ENCODE assay signal across 13 cellular contexts in genomic region chr1:113742515-113742914, GRCh38. TPM values are rescaled to one million over a fixed set of nuclear protein-coding genes. Genes with fewer than 3 reads are reported as not detected.
DNase-seq lines count a peak whose midpoint lies in the region; ATAC-seq and TF ChIP-seq lines count a peak whose summit lies in the region.
"Had no signal": no experiment of that assay in that cellular context is flagged by ENCODE, and none has a peak within 500 bp of the region (broad histone marks: within the 10 kb centered on the region; RNA-seq: fewer than 3 reads in every experiment).

No MANE protein-coding gene starts in this region.

- TF ChIP-seq RAD21 in SK-N-SH (IDR thresholded peaks at IDR 0.05; ENCODE audit: low read length) = no peak

- TF ChIP-seq CTCF in DND-41 (IDR thresholded peaks at IDR 0.05; ENCODE audit: borderline replicate concordance, extremely low read depth, low read length, poor library complexity, severe bottlenecking) (no peak), fibroblast of villous mesenchyme (IDR thresholded peaks at IDR 0.05; ENCODE audit: insufficient read depth, low read depth, low read length) (no peak), SK-N-SH (IDR thresholded peaks at IDR 0.05) (no peak)

- H2BK15ac ChIP-seq in neuronal stem cell (ENCODE audit: low read length) = no peak overlapping the region

- no peak overlapping the region for H2BK120ac ChIP-seq in neuronal stem cell (ENCODE audit: low read depth, low read length)

- H3K4me2 ChIP-seq in DND-41 (ENCODE audit: insufficient read depth, low read length) = no peak overlapping the region
- H3K4me2 ChIP-seq in neuronal stem cell (ENCODE audit: insufficient read depth, low read length, poor library complexity, severe bottlenecking) = no peak overlapping the region
- H3K4me2 ChIP-seq in SK-N-SH = no peak overlapping the region

- DNase-seq in DND-41 (no peak), fibroblast of villous mesenchyme (ENCODE audit: low read depth) (peak; percentile 33), neuronal stem cell (ENCODE audit: low spot score) (no peak), HK-2 (ENCODE audit: unreplicated experiment) (no peak), SK-N-SH (no peak)
- DNase-seq in stimulated activated CD4-positive, alpha-beta T cell treated with anti-CD3 and anti-CD28 coated beads, Interleukin-2, amount 100 ng/mL, for 24 hours = no peak
- DNase-seq: activated T-cell treated with anti-CD3 and anti-CD28 coated beads, Interleukin-2, amount 50 U/mL, for 24 hours; endodermal cell; NCI-H2081 treated with DMSO at 0.1 percent for 48 hours; stomach had no signal

- H3K14ac ChIP-seq in neuronal stem cell (ENCODE audit: low read length) = no peak overlapping the region

- no peak overlapping the region for H4K8ac ChIP-seq in neuronal stem cell (ENCODE audit: low read depth, low read length)

- H3K4ac ChIP-seq in neuronal stem cell (ENCODE audit: low read length) = no peak overlapping the region

- no peak overlapping the region for H3K18ac ChIP-seq in neuronal stem cell (ENCODE audit: low read length)

- H2BK5ac ChIP-seq in neuronal stem cell (ENCODE audit: low read length) = no peak overlapping the region

- H3K4me1 ChIP-seq in DND-41 (ENCODE audit: insufficient read depth, low read length) = no peaks in the 10 kb centered on the region
- no peaks in the 10 kb centered on the region for H3K4me1 ChIP-seq in neuronal stem cell (ENCODE audit: control insufficient read depth in 2 of 2, insufficient read depth in 1 of 2, low read depth in 1 of 2, low read length in 2 of 2)
- H3K4me1 ChIP-seq in SK-N-SH (ENCODE audit: control insufficient read depth in 1 of 2, insufficient read depth in 2 of 2, low read depth in 1 of 2, low read length in 1 of 2) = peaks cover 4 to 9% of the 10 kb centered on the region in 2 experiments; a peak in 2 of 4 replicates

- H3K36me3 ChIP-seq in DND-41 (ENCODE audit: insufficient read depth, low read length) = peaks cover 28% of the 10 kb centered on the region
- H3K36me3 ChIP-seq in neuronal stem cell (replicated peaks in 1 of 2; ENCODE audit: control insufficient read depth in 2 of 2, insufficient read depth in 2 of 2, low read length in 2 of 2) = peaks cover 4 to 84% of the 10 kb centered on the region in 2 donors
- peaks cover 26 to 42% of the 10 kb centered on the region in 2 experiments for H3K36me3 ChIP-seq in SK-N-SH (replicated peaks in 1 of 2; ENCODE audit: control insufficient read depth in 1 of 2, insufficient read depth in 2 of 2, low read length in 1 of 2)

- ATAC-seq in DND-41 (ENCODE audit: insufficient read depth, low read depth) (peak; percentile 57; the same call in 1 of the 3 replicates), GM18909 (IDR thresholded peaks at IDR 0.05; ENCODE audit: poor library complexity, unreplicated experiment) (peak; percentile 65), HG03442 (IDR thresholded peaks at IDR 0.05; ENCODE audit: unreplicated experiment) (peak; percentile 72)
- ATAC-seq: sciatic nerve had no signal

- no peaks in the 10 kb centered on the region for H3K9me2 ChIP-seq in SK-N-SH

- H3K23ac ChIP-seq in neuronal stem cell (ENCODE audit: low read depth, low read length, poor library complexity) = no peak overlapping the region

- no peak overlapping the region for H2AK5ac ChIP-seq in neuronal stem cell (ENCODE audit: low read depth, low read length)

- H2AFZ ChIP-seq in DND-41 (ENCODE audit: low read depth, low read length) (no peak overlapping the region), neuronal stem cell (ENCODE audit: low read length) (no peak overlapping the region), SK-N-SH (ENCODE audit: low read depth) (no peak overlapping the region)

- H4K20me1 ChIP-seq in DND-41 (ENCODE audit: insufficient read depth, low read length) (no peaks in the 10 kb centered on the region), SK-N-SH (ENCODE audit: insufficient read depth) (no peaks in the 10 kb centered on the region)

- no CpG with 5 or more reads among the region's 5 CpGs for WGBS in neuronal stem cell (ENCODE audit: extremely low coverage in 2 of 2, insufficient read length in 2 of 2, insufficient replicate concordance in 1 of 2), 2 donors
- 100% methylated on average over 5 of the region's 5 CpGs for WGBS in SK-N-SH (ENCODE audit: low lambda C conversion rate)

- H3K27ac ChIP-seq in DND-41 (ENCODE audit: low read length) = no peak overlapping the region
- H3K27ac ChIP-seq in neuronal stem cell (replicated peaks; ENCODE audit: low read length) = no peak overlapping the region
- no peak overlapping the region for H3K27ac ChIP-seq in SK-N-SH (ENCODE audit: low read depth in 2 of 2, low read length in 1 of 2)
- H3K27ac ChIP-seq: stomach had no signal

- H3K9me3 ChIP-seq in DND-41 (ENCODE audit: insufficient read depth, low read length, severe bottlenecking) (no peaks in the 10 kb centered on the region), neuronal stem cell (replicated peaks in 1 of 2; ENCODE audit: control insufficient read depth in 2 of 2, insufficient read depth in 1 of 2, low read depth in 1 of 2, low read length in 2 of 2) (peaks cover 0 to 9% of the 10 kb centered on the region in 2 donors), SK-N-SH (no peaks in the 10 kb centered on the region)
- H3K9me3 ChIP-seq: stomach had no signal

- CTCF ChIA-PET in SK-N-SH (lab: Yijun Ruan, JAX) = no interaction called here

- H3K4me3 ChIP-seq in DND-41 (ENCODE audit: low read depth in 1 of 2, low read length in 2 of 2) = no peak overlapping the region
- H3K4me3 ChIP-seq in fibroblast of villous mesenchyme (ENCODE audit: low read depth, low read length) = no peak overlapping the region
- no peak overlapping the region for H3K4me3 ChIP-seq in neuronal stem cell (ENCODE audit: low read length in 2 of 2)
- H3K4me3 ChIP-seq in SK-N-SH (ENCODE audit: low read depth in 2 of 2, low read length in 1 of 2) = no peak overlapping the region
- H3K4me3 ChIP-seq: stomach had no signal

- H3K79me1 ChIP-seq in neuronal stem cell (ENCODE audit: low read depth, low read length) = peaks cover 2% of the 10 kb centered on the region

- POLR2A ChIA-PET in SK-N-SH (lab: Yijun Ruan, JAX) = no interaction called here

- no peak for TF ChIP-seq EP300 in SK-N-SH (IDR thresholded peaks at IDR 0.05; ENCODE audit: borderline replicate concordance in 1 of 2, low read depth in 1 of 2, low read length in 1 of 2)

- H3K9ac ChIP-seq in DND-41 (ENCODE audit: low read depth, low read length) = no peak overlapping the region
- H3K9ac ChIP-seq in neuronal stem cell (ENCODE audit: low read depth, low read length, poor library complexity) = no peak overlapping the region
- no peak overlapping the region for H3K9ac ChIP-seq in SK-N-SH

- H3K79me2 ChIP-seq in DND-41 (ENCODE audit: insufficient read depth, low read length) = no peaks in the 10 kb centered on the region
- peaks cover 38% of the 10 kb centered on the region for H3K79me2 ChIP-seq in SK-N-SH (ENCODE audit: insufficient read depth)

- H4K91ac ChIP-seq in neuronal stem cell (ENCODE audit: low read depth, low read length, poor library complexity) = no peak overlapping the region

- no peak overlapping the region for H2BK12ac ChIP-seq in neuronal stem cell (ENCODE audit: low read length)

- H3K27me3 ChIP-seq in DND-41 (ENCODE audit: insufficient read depth, low read length, poor library complexity) = no peaks in the 10 kb centered on the region
- H3K27me3 ChIP-seq in neuronal stem cell (ENCODE audit: control insufficient read depth in 3 of 3, insufficient read depth in 3 of 3, low read depth in 1 of 3, low read length in 3 of 3) = no peaks in the 10 kb centered on the region
- H3K27me3 ChIP-seq in SK-N-SH (ENCODE audit: insufficient read depth) = no peaks in the 10 kb centered on the region
- H3K27me3 ChIP-seq: stomach had no signal

- H3F3A ChIP-seq in SK-N-SH (replicated peaks; ENCODE audit: insufficient read depth) = no peaks in the 10 kb centered on the region

TF ChIP-seq in SK-N-SH, 30 proteins besides CTCF, POLR2A, EP300 and RAD21:
- TF ChIP-seq TEAD4 (IDR thresholded peaks at IDR 0.05; ENCODE audit: borderline replicate concordance, insufficient read depth) = no peak

RNA-seq across cellular contexts. Expression of gene PHTF1, which starts 16.8 kb away (rescaled TPM):
- 36.4 and 47.5 TPM in 2 replicates for total RNA-seq in fibroblast of villous mesenchyme
- 35.9 TPM for polyA plus RNA-seq in neuronal stem cell (2013, experiment 1 of 2)
- polyA plus RNA-seq in neuronal stem cell (2013, experiment 2 of 2) = 36.6 TPM
- polyA plus RNA-seq in SK-N-SH (2012; rRNA removed) = 10.8 and 14.1 TPM in 2 replicates
- 12.5 and 13.5 TPM in 2 replicates for polyA plus RNA-seq in SK-N-SH (2012; cell fraction: cytosol; rRNA removed)
- polyA plus RNA-seq in SK-N-SH (2012; cell fraction: nucleus; rRNA removed) = 9.5 and 16.1 TPM in 2 replicates
